ENCODE assay signal across 1 cellular context in genomic region chrX:49053223-49054072, GRCh38.
TF ChIP-seq lines count a peak whose summit lies in the region.

No MANE protein-coding gene starts in this region.

TF ChIP-seq in HEK293, 187 proteins besides CTCF, POLR2A, EP300 and RAD21 (continued from another document):
- TF ChIP-seq PATZ1 (tag by site-specific recombination; IDR thresholded peaks at IDR 0.05) (peak; percentile 75), ZNF560 (tag by site-specific recombination; IDR thresholded peaks at IDR 0.05; ENCODE audit: borderline replicate concordance) (no peak), ZNF623 (tag by site-specific recombination; IDR thresholded peaks at IDR 0.05) (no peak), ZNF398 (tag by site-specific recombination; IDR thresholded peaks at IDR 0.05) (peak; percentile 70), SCRT1 (tag by site-specific recombination; IDR thresholded peaks at IDR 0.05; ENCODE audit: borderline replicate concordance) (no peak), ZNF777 (tag by site-specific recombination; IDR thresholded peaks at IDR 0.05; ENCODE audit: borderline replicate concordance) (0 out of 2 replicates have a peak, but pooled peaks have one; percentile 41), ZBTB49 (tag by site-specific recombination; IDR thresholded peaks at IDR 0.05; ENCODE audit: low read depth) (no peak), ZNF202 (tag by site-specific recombination; IDR thresholded peaks at IDR 0.05; ENCODE audit: borderline replicate concordance) (no peak), ZBTB10 (tag by site-specific recombination; IDR thresholded peaks at IDR 0.05) (peak; percentile 56; the same call in 1 of the 2 replicates), ZNF792 (tag by site-specific recombination; IDR thresholded peaks at IDR 0.05) (no peak), ZBTB21 (tag by site-specific recombination; IDR thresholded peaks at IDR 0.05) (no peak), ZNF530 (tag by site-specific recombination; IDR thresholded peaks at IDR 0.05; ENCODE audit: low read depth) (no peak), MYNN (tag by site-specific recombination; IDR thresholded peaks at IDR 0.05; ENCODE audit: borderline replicate concordance) (no peak), ZNF626 (tag by site-specific recombination; IDR thresholded peaks at IDR 0.05) (no peak), ZNF184 (tag by site-specific recombination; IDR thresholded peaks at IDR 0.05) (no peak), ZXDB (tag by site-specific recombination; IDR thresholded peaks at IDR 0.05) (no peak), ZSCAN23 (tag by site-specific recombination; IDR thresholded peaks at IDR 0.05) (no peak), ZNF561 (tag by site-specific recombination; IDR thresholded peaks at IDR 0.05; ENCODE audit: borderline replicate concordance) (no peak; the same call in 1 of the 2 replicates), ELK4 (IDR thresholded peaks at IDR 0.05; ENCODE audit: borderline replicate concordance, low read depth, low read length) (no peak), ZNF488 (tag by site-specific recombination; IDR thresholded peaks at IDR 0.05) (no peak), EGR2 (tag by site-specific recombination; IDR thresholded peaks at IDR 0.05; ENCODE audit: low read depth) (no peak), ZNF391 (tag by site-specific recombination; IDR thresholded peaks at IDR 0.05; ENCODE audit: borderline replicate concordance, low read depth) (no peak), ZNF248 (tag by site-specific recombination; IDR thresholded peaks at IDR 0.05) (no peak)
